In the genomic region with DNA sequence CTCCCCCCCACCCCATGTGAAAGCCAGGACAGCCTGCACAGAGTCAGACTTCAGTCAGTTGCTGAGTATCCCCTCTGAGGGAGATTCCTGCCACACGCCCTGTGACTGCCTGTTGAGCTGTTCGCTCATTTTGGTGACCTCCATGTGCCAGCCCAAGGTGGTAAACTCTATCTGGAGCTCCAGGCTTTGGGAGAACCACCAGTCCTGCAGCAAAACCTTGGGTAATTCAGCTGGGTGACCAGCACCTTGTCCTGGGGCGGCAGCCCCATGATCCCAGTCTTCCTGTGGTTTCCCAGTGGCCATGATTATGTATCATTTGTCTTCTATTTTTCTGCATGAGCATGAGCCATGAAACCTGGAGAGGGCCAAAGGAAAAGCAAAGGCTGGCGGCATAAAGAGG, we compare ENCODE assay signal across 18 cellular contexts.
DNase-seq lines count a peak whose midpoint lies in the region; TF ChIP-seq lines count a peak whose summit lies in the region.
"Had no signal": no experiment of that assay in that cellular context is flagged by ENCODE, and none has a peak within 500 bp of the region (broad histone marks: within the 10 kb centered on the region; RNA-seq: fewer than 3 reads in every experiment).

No MANE protein-coding gene starts in this region.

- H3K9me3 ChIP-seq in OCI-LY1 (ENCODE audit: low read length) = no peaks in the 10 kb centered on the region
- H3K9me3 ChIP-seq in skeletal muscle satellite cell (replicated peaks; ENCODE audit: low read length) = no peaks in the 10 kb centered on the region
- H3K9me3 ChIP-seq in thyroid gland = no peaks in the 10 kb centered on the region
- H3K9me3 ChIP-seq: neutrophil, tibial artery had no signal

- DNase-seq in D341Med (ENCODE audit: low spot score) (peak; percentile 1), kidney tubule cell (ENCODE audit: low spot score) (peak; percentile 17), cortex of kidney (lab: John Stamatoyannopoulos, UW) (no peak), thyroid gland (no peak)
- DNase-seq in activated CD4-positive, CD25-positive, alpha-beta regulatory T cell treated with anti-CD3 and anti-CD28 coated beads, Interleukin-2, amount 50 U/mL, for 72 hours = no peak
- DNase-seq: activated B cell treated with CpG ODN at 0.5 μM for 24 hours; activated naive CD4-positive, alpha-beta T cell; dermis blood vessel endothelial cell; erythroblast; glutamatergic neuron; KG1; NCI-H1417 treated with DMSO at 0.1 percent for 48 hours; NK-92 treated with Interleukin-12 subunit alpha and Interleukin-12 subunit beta, amount 100 ng/mL, for 24 hours; stimulated activated CD4-positive, alpha-beta T cell treated with anti-CD3 and anti-CD28 coated beads, Interleukin-4, amount 100 ng/mL, for 24 hours; tibial artery had no signal

- no peak for TF ChIP-seq POLR2A in thyroid gland (IDR thresholded peaks at IDR 0.05)

- 98 to 100% methylated on average over 1 to 3 of the region's 4 CpGs for WGBS in thyroid gland, 2 donors

- no peak overlapping the region; the same call in 1 of the 2 replicates for H3K9ac ChIP-seq in OCI-LY1 (ENCODE audit: low read length)
- peak overlapping the region; percentile 70 for H3K9ac ChIP-seq in skeletal muscle satellite cell (ENCODE audit: low read depth, low read length)

- H3K4me3 ChIP-seq in OCI-LY1 (ENCODE audit: low read depth, low read length, poor library complexity, severe bottlenecking) (no peak overlapping the region), skeletal muscle satellite cell (ENCODE audit: low read length) (peak overlapping the region; percentile 78), thyroid gland (replicated peaks in 1 of 3) (no peak overlapping the region)
- H3K4me3 ChIP-seq: tibial artery had no signal

- H3K4me1 ChIP-seq in OCI-LY1 (ENCODE audit: insufficient read depth, low read length, severe bottlenecking) (peaks cover 40% of the 10 kb centered on the region), skeletal muscle satellite cell (ENCODE audit: control insufficient read depth, insufficient read depth, low read length) (peaks cover 32% of the 10 kb centered on the region), thyroid gland (peaks cover 10 to 19% of the 10 kb centered on the region in 2 donors)

- H2AFZ ChIP-seq in OCI-LY1 (ENCODE audit: low read length) = no peak overlapping the region

- H3K4me2 ChIP-seq in OCI-LY1 (ENCODE audit: low read length) (peak overlapping the region; percentile 82; the same call in 1 of the 2 replicates), skeletal muscle satellite cell (ENCODE audit: low read length) (peak overlapping the region; percentile 93)

- TF ChIP-seq CTCF in OCI-LY1 (IDR thresholded peaks at IDR 0.05; ENCODE audit: low read length) = no peak
- no peak for TF ChIP-seq CTCF in thyroid gland (IDR thresholded peaks at IDR 0.05)

- no peaks in the 10 kb centered on the region for H4K20me1 ChIP-seq in OCI-LY1 (ENCODE audit: insufficient read depth, low read length)

- no peaks in the 10 kb centered on the region for H3F3A ChIP-seq in OCI-LY1 (ENCODE audit: insufficient read depth, low read length)

- H3K27me3 ChIP-seq in OCI-LY1 (ENCODE audit: insufficient read depth, low read length) (no peaks in the 10 kb centered on the region), skeletal muscle satellite cell (ENCODE audit: control insufficient read depth, insufficient read depth, low read length) (no peaks in the 10 kb centered on the region), thyroid gland (no peaks in the 10 kb centered on the region)
- H3K27me3 ChIP-seq: neutrophil, tibial artery had no signal

- H3K36me3 ChIP-seq in OCI-LY1 (ENCODE audit: insufficient read depth, low read length) = no peaks in the 10 kb centered on the region
- H3K36me3 ChIP-seq in skeletal muscle satellite cell (ENCODE audit: insufficient read depth, low read length) = no peaks in the 10 kb centered on the region
- H3K36me3 ChIP-seq in thyroid gland = no peaks in the 10 kb centered on the region
- H3K36me3 ChIP-seq: neutrophil had no signal

- no peaks in the 10 kb centered on the region for H3K79me2 ChIP-seq in OCI-LY1 (ENCODE audit: insufficient read depth, low read length)

- H3K27ac ChIP-seq in OCI-LY1 (ENCODE audit: low read depth, low read length, poor library complexity, severe bottlenecking) (peak overlapping the region; percentile 63), thyroid gland (no peak overlapping the region)
- H3K27ac ChIP-seq: neutrophil, tibial artery had no signal

- H3K9me2 ChIP-seq in OCI-LY1 (ENCODE audit: low read depth, low read length) = no peaks in the 10 kb centered on the region

- intact Hi-C loops in thyroid gland (cut with DNase I) = no loop called here

Comparison
In these comparisons a context has a peak if more than half of its experiments do, and no peak if none do; other contexts are left out.
1. DNase-seq: peak in D341Med (single experiment) and kidney tubule cell (single experiment); none in cortex of kidney (single experiment), thyroid gland (0 of 2) and activated CD4-positive, CD25-positive, alpha-beta regulatory T cell treated with anti-CD3 and anti-CD28 coated beads, Interleukin-2, amount 50 U/mL, for 72 hours (single experiment).